In the genomic region with DNA sequence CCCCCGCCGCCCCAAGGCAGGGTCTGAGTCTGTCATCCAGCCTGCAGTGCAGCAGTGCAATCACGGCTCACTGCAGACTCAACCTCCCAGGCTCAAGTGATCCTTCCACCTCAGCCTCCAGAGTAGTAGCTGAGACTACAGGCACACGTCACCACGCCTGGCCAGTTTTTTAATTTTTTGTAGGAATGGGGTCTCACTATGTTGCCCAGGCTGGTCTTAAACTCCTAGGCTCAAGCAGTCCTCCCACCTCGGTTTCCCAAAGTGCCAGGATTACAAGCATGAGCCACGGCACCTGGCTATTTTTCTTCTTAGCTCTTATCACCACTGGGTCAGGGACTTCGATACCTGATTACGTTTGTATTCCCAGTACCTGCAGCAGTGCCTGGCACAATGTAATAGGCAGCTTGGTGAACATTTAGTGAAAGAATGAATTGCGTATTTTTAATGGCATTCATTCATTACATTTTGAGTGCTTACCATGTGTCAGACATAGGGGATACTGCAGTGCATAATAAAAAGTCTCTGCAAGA, we compare ENCODE assay signal across 1 cellular context.
TF ChIP-seq lines count a peak whose summit lies in the region.

No MANE protein-coding gene starts in this region.

TF ChIP-seq in SK-N-SH treated with all-trans-retinoic acid at 6 μM for 48 hours, 23 proteins besides CTCF, POLR2A, EP300 and RAD21 (continued from another document):
- TF ChIP-seq, protein P1, sequence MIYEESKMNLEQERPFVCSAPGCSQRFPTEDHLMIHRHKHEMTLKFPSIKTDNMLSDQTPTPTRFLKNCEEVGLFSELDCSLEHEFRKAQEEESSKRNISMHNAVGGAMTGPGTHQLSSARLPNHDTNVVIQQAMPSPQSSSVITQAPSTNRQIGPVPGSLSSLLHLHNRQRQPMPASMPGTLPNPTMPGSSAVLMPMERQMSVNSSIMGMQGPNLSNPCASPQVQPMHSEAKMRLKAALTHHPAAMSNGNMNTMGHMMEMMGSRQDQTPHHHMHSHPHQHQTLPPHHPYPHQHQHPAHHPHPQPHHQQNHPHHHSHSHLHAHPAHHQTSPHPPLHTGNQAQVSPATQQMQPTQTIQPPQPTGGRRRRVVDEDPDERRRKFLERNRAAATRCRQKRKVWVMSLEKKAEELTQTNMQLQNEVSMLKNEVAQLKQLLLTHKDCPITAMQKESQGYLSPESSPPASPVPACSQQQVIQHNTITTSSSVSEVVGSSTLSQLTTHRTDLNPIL (CRISPR knock-in tag; IDR thresholded peaks at IDR 0.05; ENCODE audit: low read depth), result no peak
- TF ChIP-seq, protein P2, sequence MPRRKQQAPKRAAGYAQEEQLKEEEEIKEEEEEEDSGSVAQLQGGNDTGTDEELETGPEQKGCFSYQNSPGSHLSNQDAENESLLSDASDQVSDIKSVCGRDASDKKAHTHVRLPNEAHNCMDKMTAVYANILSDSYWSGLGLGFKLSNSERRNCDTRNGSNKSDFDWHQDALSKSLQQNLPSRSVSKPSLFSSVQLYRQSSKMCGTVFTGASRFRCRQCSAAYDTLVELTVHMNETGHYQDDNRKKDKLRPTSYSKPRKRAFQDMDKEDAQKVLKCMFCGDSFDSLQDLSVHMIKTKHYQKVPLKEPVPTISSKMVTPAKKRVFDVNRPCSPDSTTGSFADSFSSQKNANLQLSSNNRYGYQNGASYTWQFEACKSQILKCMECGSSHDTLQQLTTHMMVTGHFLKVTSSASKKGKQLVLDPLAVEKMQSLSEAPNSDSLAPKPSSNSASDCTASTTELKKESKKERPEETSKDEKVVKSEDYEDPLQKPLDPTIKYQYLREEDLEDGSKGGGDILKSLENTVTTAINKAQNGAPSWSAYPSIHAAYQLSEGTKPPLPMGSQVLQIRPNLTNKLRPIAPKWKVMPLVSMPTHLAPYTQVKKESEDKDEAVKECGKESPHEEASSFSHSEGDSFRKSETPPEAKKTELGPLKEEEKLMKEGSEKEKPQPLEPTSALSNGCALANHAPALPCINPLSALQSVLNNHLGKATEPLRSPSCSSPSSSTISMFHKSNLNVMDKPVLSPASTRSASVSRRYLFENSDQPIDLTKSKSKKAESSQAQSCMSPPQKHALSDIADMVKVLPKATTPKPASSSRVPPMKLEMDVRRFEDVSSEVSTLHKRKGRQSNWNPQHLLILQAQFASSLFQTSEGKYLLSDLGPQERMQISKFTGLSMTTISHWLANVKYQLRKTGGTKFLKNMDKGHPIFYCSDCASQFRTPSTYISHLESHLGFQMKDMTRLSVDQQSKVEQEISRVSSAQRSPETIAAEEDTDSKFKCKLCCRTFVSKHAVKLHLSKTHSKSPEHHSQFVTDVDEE (CRISPR knock-in tag; IDR thresholded peaks at IDR 0.05), result no peak
- TF ChIP-seq ZFP30 (CRISPR knock-in tag; IDR thresholded peaks at IDR 0.05) (no peak), OSR1 (CRISPR knock-in tag; IDR thresholded peaks at IDR 0.05) (no peak), ISL1 (CRISPR knock-in tag; IDR thresholded peaks at IDR 0.05) (no peak), CSDC2 (CRISPR knock-in tag; IDR thresholded peaks at IDR 0.05) (no peak), ESRRG (CRISPR knock-in tag; IDR thresholded peaks at IDR 0.05) (no peak), BACH2 (CRISPR knock-in tag; IDR thresholded peaks at IDR 0.05; ENCODE audit: borderline replicate concordance) (no peak), ZFP3 (CRISPR knock-in tag; IDR thresholded peaks at IDR 0.05) (no peak), ZNF70 (CRISPR knock-in tag; IDR thresholded peaks at IDR 0.05) (no peak), GLIS3 (CRISPR knock-in tag; IDR thresholded peaks at IDR 0.05) (no peak), SNAI2 (CRISPR knock-in tag; IDR thresholded peaks at IDR 0.05) (no peak), PPARA (CRISPR knock-in tag; IDR thresholded peaks at IDR 0.05; ENCODE audit: borderline replicate concordance) (no peak), RARB (CRISPR knock-in tag; IDR thresholded peaks at IDR 0.05) (no peak), ZNF8 (CRISPR knock-in tag; IDR thresholded peaks at IDR 0.05) (no peak), ARNTL (CRISPR knock-in tag; IDR thresholded peaks at IDR 0.05; ENCODE audit: borderline replicate concordance, low read depth) (no peak), TOX (CRISPR knock-in tag; IDR thresholded peaks at IDR 0.05; ENCODE audit: borderline replicate concordance) (no peak)
